16 cellular contexts compared by ENCODE assay signal in the genomic region with DNA sequence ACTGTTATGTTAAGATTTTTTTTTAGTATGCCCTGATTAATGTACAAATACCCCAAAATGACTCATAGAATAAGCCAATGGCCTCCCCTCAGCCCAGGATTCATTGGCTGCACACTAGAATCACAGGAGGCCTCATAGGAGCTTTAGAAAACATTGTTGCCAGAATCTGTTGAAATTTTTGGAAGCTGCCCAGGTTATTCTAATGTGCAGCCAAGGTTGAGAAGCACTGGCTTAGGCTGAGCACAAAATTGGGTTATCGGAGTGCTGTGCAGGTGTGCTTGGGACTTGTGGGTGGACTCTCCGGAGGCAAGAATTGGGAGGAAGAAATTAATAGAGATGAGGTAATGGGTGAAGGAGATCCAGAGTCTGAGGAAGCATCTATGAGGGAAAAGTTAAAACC. TPM values are rescaled to one million over a fixed set of nuclear protein-coding genes. Genes with fewer than 3 reads are reported as not detected.
DNase-seq lines count a peak whose midpoint lies in the region; ATAC-seq, FAIRE-seq and TF ChIP-seq lines count a peak whose summit lies in the region.
"Had no signal": no experiment of that assay in that cellular context is flagged by ENCODE, and none has a peak within 500 bp of the region (broad histone marks: within the 10 kb centered on the region; RNA-seq: fewer than 3 reads in every experiment).

No MANE protein-coding gene starts in this region.

- peaks cover 9% of the 10 kb centered on the region for H3K9me3 Mint-ChIP-seq in neural crest cell

- peak overlapping the region; percentile 1 for H3K27ac Mint-ChIP-seq in neural crest cell (ENCODE audit: unreplicated experiment)
- H3K27ac Mint-ChIP-seq: CD4-positive, CD25-positive, alpha-beta regulatory T cell had no signal

- CTCF ChIA-PET in HepG2 (lab: Yijun Ruan, JAX; ENCODE audit: low intra/inter-chr PET ratio, low total read pairs) (no interaction called here), HEK293T (lab: Yijun Ruan, JAX) (no interaction called here)

- TF ChIP-seq EP300 in HepG2 (IDR thresholded peaks at IDR 0.05; ENCODE audit: low read depth in 2 of 2, low read length in 2 of 2): no peak
- no peak for TF ChIP-seq EP300 in HepG2 (CRISPR knock-in tag; IDR thresholded peaks at IDR 0.05; ENCODE audit: borderline replicate concordance)

- no peaks in the 10 kb centered on the region for H3K4me1 Mint-ChIP-seq in neural crest cell
- H3K4me1 Mint-ChIP-seq: CD4-positive, CD25-positive, alpha-beta regulatory T cell had no signal

- ATAC-seq in right lobe of liver: peak in 3 of 4 donors; percentile 35 to 53 (median 41)
- no peak for ATAC-seq in HepG2
- ATAC-seq: GM12878 had no signal

- no peak overlapping the region for H3K4me3 Mint-ChIP-seq in neural crest cell
- H3K4me3 Mint-ChIP-seq: CD4-positive, CD25-positive, alpha-beta regulatory T cell had no signal

- DNase-seq in right lobe of liver (no peak), HepG2 (ENCODE audit: low spot score) (no peak), cerebellar cortex (ENCODE audit: low spot score) (peak; percentile 0), neural crest cell (ENCODE audit: low read depth, low spot score) (no peak), HEK293T (ENCODE audit: extremely low spot score) (no peak), inferior parietal cortex (ENCODE audit: extremely low spot score) (no peak), HAP-1 (ENCODE audit: low spot score in 2 of 2) (no peak)
- DNase-seq: ACHN; CD4-positive, CD25-positive, alpha-beta regulatory T cell; GM23248; H7 had no signal

- no peaks in the 10 kb centered on the region for H3K36me3 ChIP-seq in right lobe of liver
- H3K36me3 ChIP-seq in HepG2 (replicated peaks in 1 of 2; ENCODE audit: control insufficient read depth in 1 of 2, insufficient read depth in 2 of 2, low read length in 2 of 2): no peaks in the 10 kb centered on the region
- no peaks in the 10 kb centered on the region for H3K36me3 ChIP-seq in HAP-1 (replicated peaks)
- H3K36me3 ChIP-seq: BLaER1 treated with 17β-estradiol and CSF1 and Interleukin-3, amounts not matched to agents 10 nM and 100 nM had no signal

- POLR2A ChIA-PET in HepG2 (lab: Yijun Ruan, JAX) (no interaction called here), HEK293T (lab: Yijun Ruan, JAX) (no interaction called here)

- H3K27me3 ChIP-seq in right lobe of liver: no peaks in the 10 kb centered on the region
- H3K27me3 ChIP-seq in HepG2 (ENCODE audit: control insufficient read depth in 1 of 2, insufficient read depth in 2 of 2, low read length in 2 of 2): no peaks in the 10 kb centered on the region
- no peaks in the 10 kb centered on the region for H3K27me3 ChIP-seq in HAP-1 (ENCODE audit: low read depth)
- H3K27me3 ChIP-seq: BLaER1 treated with 17β-estradiol and CSF1 and Interleukin-3, amounts not matched to agents 10 nM and 100 nM had no signal

- no peak overlapping the region for H2AFZ ChIP-seq in HepG2 (ENCODE audit: low read length)
- H2AFZ ChIP-seq: GM23248 had no signal

- no peak for FAIRE-seq in HepG2 (lab: Jason Lieb, UNC)
- FAIRE-seq: GM12878, GM18507, HTR-8/SVneo had no signal

- TF ChIP-seq POLR2A in right lobe of liver (IDR thresholded peaks at IDR 0.05): no peak
- TF ChIP-seq POLR2A in HepG2 (IDR thresholded peaks at IDR 0.05; ENCODE audit: insufficient read depth in 1 of 2, low read depth in 2 of 2, low read length in 2 of 2): no peak

- TF ChIP-seq RAD21 in HepG2 (CRISPR knock-in tag; IDR thresholded peaks at IDR 0.05): no peak

- H3K27ac ChIP-seq in right lobe of liver: no peak overlapping the region
- no peak overlapping the region for H3K27ac ChIP-seq in HepG2 (ENCODE audit: extremely low read length, insufficient read depth, low read length)
- H3K27ac ChIP-seq: BLaER1 treated with 17β-estradiol and CSF1 and Interleukin-3, amounts not matched to agents 10 nM and 100 nM; GM23248 had no signal

- intact Hi-C loops in right lobe of liver (cut with DNase I): no loop called here
- intact Hi-C loops in HepG2 (cut with micrococcal nuclease; ENCODE audit: unreplicated experiment): no loop called here

- no peaks in the 10 kb centered on the region for H3K79me2 ChIP-seq in HepG2 (ENCODE audit: insufficient read depth, low read length)

- H3K4me1 ChIP-seq in right lobe of liver (no peaks in the 10 kb centered on the region), HepG2 (ENCODE audit: insufficient read depth, low read length) (no peaks in the 10 kb centered on the region), HAP-1 (no peaks in the 10 kb centered on the region)

- H3K4me2 ChIP-seq in HepG2 (ENCODE audit: low read depth, low read length): no peak overlapping the region

- H3K4me3 ChIP-seq in right lobe of liver: no peak overlapping the region
- H3K4me3 ChIP-seq in HepG2 (replicated peaks in 1 of 3; ENCODE audit: insufficient read depth in 1 of 3, low read depth in 2 of 3, low read length in 3 of 3): no peak overlapping the region
- H3K4me3 ChIP-seq in HAP-1: no peak overlapping the region
- H3K4me3 ChIP-seq: BLaER1 treated with 17β-estradiol and CSF1 and Interleukin-3, amounts not matched to agents 10 nM and 100 nM; GM12878; GM23248 had no signal

- no TSS peak for BruUV-seq in HepG2 (replicated peaks; lab: Mats Ljungman, UMichigan)

- no peak overlapping the region for H3K9ac ChIP-seq in HepG2 (ENCODE audit: insufficient read depth, low read depth, low read length)
- H3K9ac ChIP-seq: BLaER1 treated with 17β-estradiol and CSF1 and Interleukin-3, amounts not matched to agents 10 nM and 100 nM; GM23248 had no signal

- TF ChIP-seq CTCF in right lobe of liver (IDR thresholded peaks at IDR 0.05) (no peak), HepG2 (CRISPR knock-in tag; IDR thresholded peaks at IDR 0.05) (no peak), neural crest cell (conservative IDR thresholded peaks at IDR 0.05) (no peak)

- H3K9me3 ChIP-seq in right lobe of liver (peaks cover 0 to 3% (median 0%) of the 10 kb centered on the region in 4 donors), HepG2 (ENCODE audit: low read length) (no peaks in the 10 kb centered on the region), HAP-1 (no peaks in the 10 kb centered on the region)

- no peaks in the 10 kb centered on the region for H3K27me3 Mint-ChIP-seq in neural crest cell (ENCODE audit: low read depth)
- H3K27me3 Mint-ChIP-seq: CD4-positive, CD25-positive, alpha-beta regulatory T cell had no signal

- in situ Hi-C loops in HepG2 (cut with HindIII; ENCODE audit: extremely low pct_ligation_motif_present, low pct_unique_long_range_greater_than_20kb) (no loop called here), HAP-1 (cut with MboI; ENCODE audit: low sequenced_read_pairs) (no loop called here)

- no peaks in the 10 kb centered on the region for H4K20me1 ChIP-seq in HepG2 (ENCODE audit: insufficient read depth, low read length)
- H4K20me1 ChIP-seq: BLaER1 treated with 17β-estradiol and CSF1 and Interleukin-3, amounts not matched to agents 10 nM and 100 nM had no signal

- no peaks in the 10 kb centered on the region for H3K36me3 Mint-ChIP-seq in neural crest cell (ENCODE audit: low read depth)
- H3K36me3 Mint-ChIP-seq: CD4-positive, CD25-positive, alpha-beta regulatory T cell had no signal

- 53% methylated on average over 2 of the region's 2 CpGs for WGBS in right lobe of liver (ENCODE audit: insufficient coverage, low coverage, low lambda C conversion rate, missing lambda C conversion rate)
- 61% methylated on average over 2 of the region's 2 CpGs for WGBS in HepG2 (ENCODE audit: low lambda C conversion rate)

TF ChIP-seq in HepG2, 621 proteins besides CTCF, POLR2A, EP300 and RAD21 (continues in another document):
- TF ChIP-seq U2AF2 (IDR thresholded peaks at IDR 0.05; ENCODE audit: low read depth, low read length) (no peak), ZNF672 (CRISPR knock-in tag; IDR thresholded peaks at IDR 0.05) (no peak), MAF1 (CRISPR knock-in tag; IDR thresholded peaks at IDR 0.05; ENCODE audit: borderline replicate concordance) (no peak), GABPB1 (CRISPR knock-in tag; IDR thresholded peaks at IDR 0.05) (no peak), NR2F2 (IDR thresholded peaks at IDR 0.05; ENCODE audit: borderline replicate concordance, low read depth) (no peak), HDAC2 (CRISPR knock-in tag; IDR thresholded peaks at IDR 0.05) (no peak), SMAD3 (CRISPR knock-in tag; IDR thresholded peaks at IDR 0.05) (no peak)

TF ChIP-seq in HEK293T, 16 proteins besides CTCF, POLR2A, EP300 and RAD21 (continues in another document):
- TF ChIP-seq BHLHE40 (IDR thresholded peaks at IDR 0.05; ENCODE audit: borderline replicate concordance) (no peak), SUZ12 (IDR thresholded peaks at IDR 0.05) (no peak), NFRKB (IDR thresholded peaks at IDR 0.05) (no peak), FOXK2 (IDR thresholded peaks at IDR 0.05) (no peak), TARDBP (IDR thresholded peaks at IDR 0.05) (no peak), FOXA1 (IDR thresholded peaks at IDR 0.05) (no peak), ELF4 (IDR thresholded peaks at IDR 0.05) (no peak), FOXM1 (IDR thresholded peaks at IDR 0.05; ENCODE audit: borderline replicate concordance) (no peak), CTBP1 (IDR thresholded peaks at IDR 0.05; ENCODE audit: borderline replicate concordance) (no peak), ARNT (IDR thresholded peaks at IDR 0.05) (no peak)

RNA-seq across cellular contexts. Expression of gene VCX, which starts 41.3 kb away (rescaled TPM):
- total RNA-seq in right lobe of liver (not detected), HepG2 (2016; rRNA removed; fragmentation: Illumina TruSeq; extraction: Trizol) (not detected in 2 replicates), neural crest cell (0.28 TPM in 1 of 2 replicates, not detected in the other)
- not detected in 2 replicates for total RNA-seq in HepG2 (2016; cell fraction: cytosol; rRNA removed; fragmentation: Illumina TruSeq; extraction: Trizol; ENCODE audit: low read depth)
- not detected in 2 replicates for total RNA-seq in HepG2 (2016; cell fraction: insoluble cytoplasmic fraction; rRNA removed; fragmentation: Illumina TruSeq; extraction: Trizol)
- not detected in 2 replicates for total RNA-seq in HepG2 (2016; cell fraction: membrane; rRNA removed; fragmentation: Illumina TruSeq; extraction: Trizol)
- not detected in 2 replicates for total RNA-seq in HepG2 (2016; cell fraction: nucleus; rRNA removed; fragmentation: Illumina TruSeq; extraction: Trizol)
- polyA plus RNA-seq in HepG2 (2011; rRNA removed): 0.13 TPM in 1 of 2 replicates, not detected in the other
- not detected in 2 replicates for polyA plus RNA-seq in HepG2 (2011; cell fraction: cytosol; rRNA removed)
- not detected in 2 replicates for polyA plus RNA-seq in HepG2 (2011; cell fraction: nucleus; rRNA removed)
- polyA plus RNA-seq in HepG2 (2012): not detected in 2 replicates
- not detected in 2 replicates for polyA plus RNA-seq in HepG2 (2016; cell fraction: cytosol; fragmentation: Illumina TruSeq; extraction: Trizol; ENCODE audit: low read depth)
- polyA plus RNA-seq in HepG2 (2016; cell fraction: insoluble cytoplasmic fraction; fragmentation: Illumina TruSeq; extraction: Trizol; ENCODE audit: low read depth): not detected in 2 replicates
- not detected in 2 replicates for polyA plus RNA-seq in HepG2 (2016; cell fraction: membrane; fragmentation: Illumina TruSeq; extraction: Trizol; ENCODE audit: low read depth)
- not detected in 2 replicates for polyA plus RNA-seq in HepG2 (2016; cell fraction: nucleus; fragmentation: Illumina TruSeq; extraction: Trizol; ENCODE audit: insufficient read depth, low read depth)
- polyA minus RNA-seq in HepG2 (2011; rRNA and poly(A)+ RNA removed; ENCODE audit: low replicate concordance): 0.16 TPM in 1 of 2 replicates, not detected in the other
- not detected in 2 replicates for polyA minus RNA-seq in HepG2 (2011; cell fraction: cytosol; rRNA and poly(A)+ RNA removed)
- not detected in 2 replicates for polyA minus RNA-seq in HepG2 (2011; cell fraction: nucleus; rRNA and poly(A)+ RNA removed)
- total RNA-seq: CD4-positive, CD25-positive, alpha-beta regulatory T cell; G401; GM23248; H7 had no signal
- polyA plus RNA-seq: CD4-positive, CD25-positive, alpha-beta regulatory T cell; GM23248 had no signal
